Comparison of ENCODE assay signal across 8 cellular contexts in the genomic region with DNA sequence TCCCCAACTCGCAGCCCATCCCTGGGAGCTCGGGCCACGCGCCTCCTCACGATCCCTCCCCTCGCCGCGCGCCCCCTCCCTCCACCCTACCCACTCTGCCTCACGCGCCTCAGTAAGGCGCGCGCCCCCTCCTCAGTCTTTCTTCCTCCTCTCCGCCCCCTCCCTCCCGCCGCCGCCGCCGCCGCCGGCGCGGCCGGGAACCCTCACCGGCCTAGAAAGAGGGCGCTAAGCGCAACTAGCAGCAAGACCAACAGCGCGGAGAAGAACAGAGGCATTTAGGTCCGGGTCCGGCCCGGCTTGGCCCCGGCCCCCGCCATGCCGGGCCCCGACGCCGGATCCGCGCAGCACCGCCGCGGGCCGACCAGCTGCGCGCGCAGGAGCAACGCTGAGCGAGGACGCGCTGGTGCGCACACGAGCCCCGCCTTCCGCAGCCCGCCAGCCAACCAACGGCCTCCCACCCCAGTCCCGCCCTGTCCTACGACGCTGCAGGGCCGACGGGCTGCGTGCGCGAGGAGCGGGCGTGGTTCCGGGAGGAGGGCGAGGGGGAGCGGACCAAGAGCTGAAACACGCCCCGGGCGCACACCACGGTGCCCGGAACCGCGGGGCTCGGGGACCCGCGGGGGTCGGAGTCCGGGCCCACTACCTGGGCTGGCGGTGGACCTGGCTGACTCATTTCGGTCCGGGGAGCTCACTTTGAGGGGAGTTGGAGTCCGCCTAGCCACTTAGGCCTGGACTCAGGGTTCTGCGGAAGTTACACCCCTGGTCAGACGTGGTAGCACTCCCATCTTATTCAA. TPM values are rescaled to one million over a fixed set of nuclear protein-coding genes. Genes with fewer than 3 reads are reported as not detected.
DNase-seq lines count a peak whose midpoint lies in the region; ATAC-seq and TF ChIP-seq lines count a peak whose summit lies in the region.

A gene (minus strand): TSS at position 377 of the 794 bp plus-strand sequence. CDS start 102 bp downstream, at position 275.

- peaks cover 31% of the 10 kb centered on the region for H3K4me1 Mint-ChIP-seq in T-helper 17 cell

- H3K4me3 ChIP-seq in psoas muscle (peak within 1 kb of the TSS; percentile 87), urinary bladder (ENCODE audit: low read depth, low read length) (peak within 1 kb of the TSS; percentile 97)

- ATAC-seq in HG02870 (IDR thresholded peaks at IDR 0.05; ENCODE audit: unreplicated experiment): peak; percentile 91
- peak; percentile 97 for ATAC-seq in T-helper 17 cell
- ATAC-seq in left ventricle myocardium superior: peak; percentile 97
- ATAC-seq in psoas muscle: peak; percentile 96 to 99 (median 98)

- WGBS in psoas muscle, 3 donors: 1% methylated on average over 51 to 89 of the region's 89 CpGs
- 1% methylated on average over 88 of the region's 89 CpGs for WGBS in urinary bladder

- peak; percentile 99 for DNase-seq in GM13976 (ENCODE audit: low spot score)
- DNase-seq in NCI-H1694 treated with DMSO at 0.1 percent for 48 hours (lab: John Stamatoyannopoulos, UW): peak; percentile 88
- peak; percentile 90 to 96 (median 94) for DNase-seq in T-helper 17 cell
- peak; percentile 49 to 97 (median 91) for DNase-seq in amygdala (lab: John Stamatoyannopoulos, UW)
- DNase-seq in left ventricle myocardium superior: peak; percentile 98
- DNase-seq in psoas muscle: peak; percentile 97 to 98

- peak within 1 kb of the TSS; percentile 98 for H3K27ac ChIP-seq in psoas muscle
- H3K27ac ChIP-seq in urinary bladder (ENCODE audit: low read depth): peak within 1 kb of the TSS; percentile 91

- H3K36me3 ChIP-seq in psoas muscle (ENCODE audit: insufficient read depth in 1 of 2, low read depth in 1 of 2): peaks cover 8 to 60% of the 10 kb centered on the region in 2 donors
- no peaks in the 10 kb centered on the region for H3K36me3 ChIP-seq in urinary bladder (ENCODE audit: insufficient read depth)

- intact Hi-C loops in left ventricle myocardium superior (cut with micrococcal nuclease) (loop anchor here (5.0 kb wide), 1 partner anchor 52 kb away; no protein-coding TSS in a partner anchor), psoas muscle (cut with DNase I) (loop anchor here in 1 of 2 donors (10.0 kb wide), 1 partner anchor 270 kb away; no protein-coding TSS in a partner anchor)

- H3K4me1 ChIP-seq in psoas muscle: peaks cover 28% of the 10 kb centered on the region
- H3K4me1 ChIP-seq in urinary bladder (ENCODE audit: insufficient read depth): no peaks in the 10 kb centered on the region

- in situ Hi-C loops in GM13976 (cut with MboI; ENCODE audit: low sequenced_read_pairs, unreplicated experiment): no loop called here

- H3K27me3 ChIP-seq in psoas muscle (ENCODE audit: insufficient read depth in 3 of 3, low read length in 2 of 3): no peaks in the 10 kb centered on the region

- TF ChIP-seq CTCF in GM13976 (IDR thresholded peaks at IDR 0.05; ENCODE audit: borderline replicate concordance, control extremely low read depth, extremely low read depth, insufficient read depth, missing control alignments): no peak
- peak; percentile 13 for TF ChIP-seq CTCF in psoas muscle (IDR thresholded peaks at IDR 0.05)

- H3K27me3 Mint-ChIP-seq in T-helper 17 cell: no peaks in the 10 kb centered on the region

- H3K4me3 Mint-ChIP-seq in T-helper 17 cell: peak within 1 kb of the TSS; percentile 99

- peaks cover 2% of the 10 kb centered on the region for H3K36me3 Mint-ChIP-seq in T-helper 17 cell (ENCODE audit: low read depth)

- H3K27ac Mint-ChIP-seq in T-helper 17 cell: peak within 1 kb of the TSS; percentile 99

- H3K9me3 ChIP-seq in T-helper 17 cell (ENCODE audit: control insufficient read depth, low read length, poor library complexity, severe bottlenecking) (no peaks in the 10 kb centered on the region), psoas muscle (no peaks in the 10 kb centered on the region)

RNA-seq across cellular contexts. Expression of the gene that starts here (rescaled TPM):
- total RNA-seq in T-helper 17 cell (100 to 1,000 TPM; 136 to 153 TPM), left ventricle myocardium superior (73.8 TPM), psoas muscle (100 to 1,000 TPM in 1 of 4 donors, 10 to 100 TPM in 3; 69.0 to 100 (median 96.0) TPM), urinary bladder (66.6 TPM)
- polyA plus RNA-seq in psoas muscle (10 to 100 TPM; 23.6 to 71.0 (median 34.5) TPM), urinary bladder (42.1 TPM)

Comparison
In these comparisons a context has a peak if more than half of its experiments do, and no peak if none do; other contexts are left out.
1. Peak in every context shown above with its lines: DNase-seq, ATAC-seq, H3K4me3 ChIP-seq and H3K27ac ChIP-seq.